ENCODE assay signal across 26 cellular contexts in genomic region chr7:142405122-142405765, GRCh38.
DNase-seq lines count a peak whose midpoint lies in the region; ATAC-seq, FAIRE-seq and TF ChIP-seq lines count a peak whose summit lies in the region.
"Had no signal": no experiment of that assay in that cellular context is flagged by ENCODE, and none has a peak within 500 bp of the region (broad histone marks: within the 10 kb centered on the region; RNA-seq: fewer than 3 reads in every experiment).

No MANE protein-coding gene starts in this region.

- peak; percentile 79 for DNase-seq in AG10803 (ENCODE audit: low read depth)
- peak; percentile 64 for DNase-seq in IMR-90
- DNase-seq in K562 (ENCODE audit: extremely low read depth in 1 of 4, low spot score in 3 of 4), result no peak
- peak; percentile 88 for DNase-seq in osteoblast (ENCODE audit: insufficient read length, low spot score, missing footprints)
- no peak for DNase-seq in NCI-H2081 treated with DMSO at 0.1 percent for 48 hours (lab: John Stamatoyannopoulos, UW)
- DNase-seq in mesenteric fat pad (ENCODE audit: low spot score), result no peak
- DNase-seq: CD8-positive, alpha-beta memory T cell; cerebellar nuclear complex; DMS153; gastrocnemius medialis; GDM1; hippocampal formation; left ventricle myocardium inferior; naive thymus-derived CD4-positive, alpha-beta T cell; NCI-H1092; NCI-H187 treated with DMSO at 0.1 percent for 48 hours; NCI-H526 treated with DMSO at 0.1 percent for 48 hours; spleen; stimulated activated CD4-positive, alpha-beta T cell treated with anti-CD3 and anti-CD28 coated beads, Interleukin-2, amount 100 ng/mL, for 48 hours had no signal

- H3K4me1 ChIP-seq in IMR-90 (ENCODE audit: control insufficient read depth, insufficient read depth, low read length), result no peaks in the 10 kb centered on the region; the same call in 1 of the 2 replicates
- H3K4me1 ChIP-seq in K562 (replicated peaks in 1 of 2; ENCODE audit: control insufficient read depth in 2 of 2, insufficient read depth in 2 of 2, low read length in 2 of 2), result no peaks in the 10 kb centered on the region
- peaks cover 11% of the 10 kb centered on the region for H3K4me1 ChIP-seq in osteoblast (ENCODE audit: insufficient read depth, low read length)
- H3K4me1 ChIP-seq: left ventricle myocardium inferior, right atrium auricular region, spleen had no signal

- no peak overlapping the region for H2BK20ac ChIP-seq in IMR-90 (ENCODE audit: low read depth, low read length)

- H3K27ac ChIP-seq in IMR-90 (ENCODE audit: insufficient read depth, low read length) (no peak overlapping the region), K562 (ENCODE audit: extremely low read depth, low read depth, low read length) (no peak overlapping the region), osteoblast (ENCODE audit: low read depth, low read length) (no peak overlapping the region)
- H3K27ac ChIP-seq: gastrocnemius medialis, left ventricle myocardium inferior, right atrium auricular region, spleen, VCaP had no signal

- no peak overlapping the region for H2AK5ac ChIP-seq in IMR-90 (ENCODE audit: low read depth, low read length)

- TF ChIP-seq CTCF in AG10803 (conservative IDR thresholded peaks at IDR 0.05; ENCODE audit: low read length), result peak; percentile 34
- TF ChIP-seq CTCF in IMR-90 (conservative IDR thresholded peaks at IDR 0.05; ENCODE audit: low read depth, low read length), result no peak
- TF ChIP-seq CTCF in K562 (IDR thresholded peaks at IDR 0.05 in 2 of 3, conservative IDR thresholded peaks at IDR 0.05 in 1 of 3; ENCODE audit: insufficient read depth in 2 of 3, low read depth in 1 of 3, low read length in 3 of 3), result peak in 1 of 3 experiments; percentile 41; a peak in 2 of 6 replicates
- no peak for TF ChIP-seq CTCF in osteoblast (IDR thresholded peaks at IDR 0.05; ENCODE audit: extremely low read depth, low read depth, low read length)

- H2AFZ ChIP-seq in IMR-90 (replicated peaks; ENCODE audit: low read length, poor library complexity) (no peak overlapping the region), K562 (ENCODE audit: low read depth, low read length) (no peak overlapping the region), osteoblast (ENCODE audit: low read length) (no peak overlapping the region)

- ATAC-seq in IMR-90 (ENCODE audit: low read depth), result peak; percentile 52
- peak; percentile 66; the same call in 2 of the 3 replicates for ATAC-seq in K562
- no peak for ATAC-seq in HG03175 (IDR thresholded peaks at IDR 0.05; ENCODE audit: unreplicated experiment)
- no peak for ATAC-seq in esophagus mucosa
- ATAC-seq: gastrocnemius medialis; naive thymus-derived CD4-positive, alpha-beta T cell; SK-N-SH treated with all-trans-retinoic acid at 6 μM for 48 hours; stimulated activated memory B cell treated with anti-CD40 and anti-IgM and Interleukin-4, amounts not matched to agents 10 μg/mL and 1 μg/mL and 100 μg/mL, for 72 hours had no signal

- no peak overlapping the region for H3K9ac ChIP-seq in IMR-90 (ENCODE audit: low read depth, low read length)
- no peak overlapping the region for H3K9ac ChIP-seq in K562 (ENCODE audit: insufficient read depth in 1 of 2, low read depth in 2 of 2, low read length in 2 of 2)

- dilution Hi-C loops in IMR-90 (cut with HindIII; ENCODE audit: low sequenced_read_pairs, unreplicated experiment), result no loop called here

- H4K91ac ChIP-seq in IMR-90 (ENCODE audit: insufficient read depth, low read depth, low read length), result no peak overlapping the region

- H3K4ac ChIP-seq in IMR-90 (ENCODE audit: low read depth, low read length), result no peak overlapping the region

- no CpG with 5 or more reads among the region's 7 CpGs for WGBS in IMR-90 (ENCODE audit: extremely low coverage in 2 of 2, insufficient read length in 1 of 2), 2 experiments
- 1% methylated on average over 7 of the region's 7 CpGs for WGBS in K562 (ENCODE audit: insufficient coverage, low coverage, missing lambda C conversion rate)

- no peak for TF ChIP-seq EP300 in K562 (IDR thresholded peaks at IDR 0.05; ENCODE audit: low read length)

- no peak overlapping the region for H2BK5ac ChIP-seq in IMR-90 (ENCODE audit: low read depth, low read length, poor library complexity, severe bottlenecking)

- H3K36me3 ChIP-seq in IMR-90 (ENCODE audit: control insufficient read depth, insufficient read depth, low read length) (no peaks in the 10 kb centered on the region), K562 (ENCODE audit: control insufficient read depth, insufficient read depth, low read length) (no peaks in the 10 kb centered on the region), osteoblast (ENCODE audit: insufficient read depth, low read length) (no peaks in the 10 kb centered on the region)
- H3K36me3 ChIP-seq: gastrocnemius medialis, left ventricle myocardium inferior, right atrium auricular region, spleen had no signal

- TF ChIP-seq POLR2A in IMR-90 (IDR thresholded peaks at IDR 0.05; ENCODE audit: low read depth, low read length) (no peak), K562 (conservative IDR thresholded peaks at IDR 0.05) (no peak)

- no peak overlapping the region for H3K56ac ChIP-seq in IMR-90 (ENCODE audit: extremely low read depth, insufficient read depth, low read length)

- no peak overlapping the region; the same call in 2 of the 3 replicates for H2BK15ac ChIP-seq in IMR-90 (ENCODE audit: low read depth, low read length)

- no peaks in the 10 kb centered on the region for H3K79me1 ChIP-seq in IMR-90 (ENCODE audit: low read depth in 1 of 2, low read length in 2 of 2)

- H4K5ac ChIP-seq in IMR-90 (ENCODE audit: low read depth, low read length), result no peak overlapping the region

- H3K4me2 ChIP-seq in IMR-90 (ENCODE audit: low read depth, low read length) (no peak overlapping the region), K562 (ENCODE audit: insufficient read depth, low read length) (no peak overlapping the region), osteoblast (ENCODE audit: insufficient read depth, low read length) (no peak overlapping the region)

- H3K79me2 ChIP-seq in K562 (ENCODE audit: control insufficient read depth, insufficient read depth, low read length) (no peaks in the 10 kb centered on the region), osteoblast (ENCODE audit: insufficient read depth, low read length) (no peaks in the 10 kb centered on the region)

- H2BK120ac ChIP-seq in IMR-90 (ENCODE audit: low read depth, low read length), result no peak overlapping the region

- BruUV-seq in IMR-90 (replicated peaks; lab: Mats Ljungman, UMichigan) (no TSS peak), K562 (replicated peaks; lab: Mats Ljungman, UMichigan) (no TSS peak)

- no peak for FAIRE-seq in K562 (lab: Jason Lieb, UNC)
- FAIRE-seq: urothelium cell line had no signal

- H3K18ac ChIP-seq in IMR-90 (ENCODE audit: low read depth, low read length), result no peak overlapping the region

- no peaks in the 10 kb centered on the region for H4K20me1 ChIP-seq in IMR-90 (ENCODE audit: insufficient read depth, low read length)
- no peaks in the 10 kb centered on the region for H4K20me1 ChIP-seq in K562 (replicated peaks; ENCODE audit: control insufficient read depth, insufficient read depth, low read length)
- no peaks in the 10 kb centered on the region for H4K20me1 ChIP-seq in osteoblast (ENCODE audit: insufficient read depth, low read length)

- no peak overlapping the region for H3K23ac ChIP-seq in IMR-90 (ENCODE audit: low read depth, low read length)

- H3K4me3 ChIP-seq in AG10803 (ENCODE audit: low read length), result no peak overlapping the region
- no peak overlapping the region for H3K4me3 ChIP-seq in IMR-90 (ENCODE audit: insufficient read depth, low read depth, low read length)
- H3K4me3 ChIP-seq in K562, result no peak overlapping the region
- no peak overlapping the region for H3K4me3 ChIP-seq in osteoblast (ENCODE audit: insufficient read depth, low read length)
- H3K4me3 ChIP-seq: gastrocnemius medialis, left ventricle myocardium inferior, right atrium auricular region, spleen had no signal

- CTCF ChIA-PET in IMR-90 (lab: Yijun Ruan, JAX), result interaction anchor here (1.4 kb wide), 1 partner anchor 19 kb away, joined by 3 read pairs; no protein-coding TSS in a partner anchor
- CTCF ChIA-PET in K562 (lab: Yijun Ruan, JAX; ENCODE audit: low intra/inter-chr PET ratio), result no interaction called here

- in situ Hi-C loops in IMR-90 (cut with MboI; ENCODE audit: low sequenced_read_pairs), result no loop called here
- in situ Hi-C loops in K562 (cut with MboI), result no loop called here

- H3K14ac ChIP-seq in IMR-90 (replicated peaks; ENCODE audit: low read depth, low read length), result no peak overlapping the region

- intact Hi-C loops in IMR-90 (cut with micrococcal nuclease) (no loop called here), K562 (cut with micrococcal nuclease) (no loop called here)

- H3K27me3 ChIP-seq in IMR-90 (ENCODE audit: control insufficient read depth, insufficient read depth, low read length), result peaks cover 11% of the 10 kb centered on the region
- no peaks in the 10 kb centered on the region for H3K27me3 ChIP-seq in K562 (ENCODE audit: control insufficient read depth in 2 of 2, insufficient read depth in 2 of 2, low read length in 2 of 2)
- peaks cover 3% of the 10 kb centered on the region for H3K27me3 ChIP-seq in osteoblast (ENCODE audit: insufficient read depth, low read length)
- H3K27me3 ChIP-seq: gastrocnemius medialis, right atrium auricular region, spleen had no signal

- no peak overlapping the region for H2AK9ac ChIP-seq in IMR-90 (replicated peaks; ENCODE audit: low read depth, low read length, poor library complexity)

- no peak overlapping the region for H4K8ac ChIP-seq in IMR-90 (ENCODE audit: low read depth in 2 of 2, low read length in 2 of 2)

- H3K9me1 ChIP-seq in IMR-90 (ENCODE audit: insufficient read depth, low read length), result 0 out of 2 replicates have a peak, but pooled peaks cover under 1% of the 10 kb centered on the region
- H3K9me1 ChIP-seq in K562 (ENCODE audit: control insufficient read depth, insufficient read depth, low read length), result no peaks in the 10 kb centered on the region

- TF ChIP-seq RAD21 in IMR-90 (IDR thresholded peaks at IDR 0.05; ENCODE audit: low read length) (no peak), K562 (CRISPR knock-in tag; conservative IDR thresholded peaks at IDR 0.05 in 1 of 2, IDR thresholded peaks at IDR 0.05 in 1 of 2) (no peak)

- POLR2A ChIA-PET in IMR-90 (lab: Charles Lee; ENCODE audit: unreplicated experiment), result no interaction called here
- POLR2A ChIA-PET in K562 (lab: Yijun Ruan, JAX), result no interaction called here

- no peaks in the 10 kb centered on the region for H3K9me3 ChIP-seq in IMR-90 (ENCODE audit: control insufficient read depth, insufficient read depth, low read length)
- H3K9me3 ChIP-seq in K562 (replicated peaks; ENCODE audit: control insufficient read depth, insufficient read depth, low read depth, low read length), result no peaks in the 10 kb centered on the region
- H3K9me3 ChIP-seq in osteoblast (ENCODE audit: low read depth, low read length), result no peaks in the 10 kb centered on the region
- H3K9me3 ChIP-seq: gastrocnemius medialis, left ventricle myocardium inferior, right atrium auricular region, spleen had no signal

TF ChIP-seq in IMR-90, 13 proteins besides CTCF, POLR2A, EP300 and RAD21 (continues in another document):
- TF ChIP-seq MAZ (IDR thresholded peaks at IDR 0.05; ENCODE audit: borderline replicate concordance, low read depth, low read length) (no peak), MXI1 (IDR thresholded peaks at IDR 0.05; ENCODE audit: borderline replicate concordance, low read depth, low read length) (no peak)

TF ChIP-seq in K562, 482 proteins besides CTCF, POLR2A, EP300 and RAD21:
- TF ChIP-seq ZNF551 (CRISPR knock-in tag; IDR thresholded peaks at IDR 0.05) (no peak), ZSCAN29 (IDR thresholded peaks at IDR 0.05) (peak; percentile 72; the same call in 1 of the 2 replicates)

Comparison
In these comparisons a context has a peak if more than half of its experiments do, and no peak if none do; other contexts are left out.
1. DNase-seq: peak in AG10803 (single experiment), IMR-90 (single experiment) and osteoblast (single experiment); none in K562 (0 of 4), NCI-H2081 treated with DMSO at 0.1 percent for 48 hours (single experiment) and mesenteric fat pad (single experiment).
2. ATAC-seq: peak in IMR-90 (single experiment) and K562 (single experiment); none in HG03175 (single experiment) and esophagus mucosa (single experiment).